In genomic region chr18:52244658-52245057, GRCh38 we compare ENCODE assay signal across 2 cellular contexts.
TF ChIP-seq lines count a peak whose summit lies in the region.

No MANE protein-coding gene starts in this region.

TF ChIP-seq in HepG2, 621 proteins besides CTCF, POLR2A, EP300 and RAD21 (continued from another document):
- TF ChIP-seq RFX3 (CRISPR knock-in tag; IDR thresholded peaks at IDR 0.05), result no peak
- TF ChIP-seq MAFF (IDR thresholded peaks at IDR 0.05; ENCODE audit: low read depth, low read length), result peak; percentile 56

TF ChIP-seq in A549, 52 proteins besides CTCF, POLR2A, EP300 and RAD21:
- TF ChIP-seq, protein P1, sequence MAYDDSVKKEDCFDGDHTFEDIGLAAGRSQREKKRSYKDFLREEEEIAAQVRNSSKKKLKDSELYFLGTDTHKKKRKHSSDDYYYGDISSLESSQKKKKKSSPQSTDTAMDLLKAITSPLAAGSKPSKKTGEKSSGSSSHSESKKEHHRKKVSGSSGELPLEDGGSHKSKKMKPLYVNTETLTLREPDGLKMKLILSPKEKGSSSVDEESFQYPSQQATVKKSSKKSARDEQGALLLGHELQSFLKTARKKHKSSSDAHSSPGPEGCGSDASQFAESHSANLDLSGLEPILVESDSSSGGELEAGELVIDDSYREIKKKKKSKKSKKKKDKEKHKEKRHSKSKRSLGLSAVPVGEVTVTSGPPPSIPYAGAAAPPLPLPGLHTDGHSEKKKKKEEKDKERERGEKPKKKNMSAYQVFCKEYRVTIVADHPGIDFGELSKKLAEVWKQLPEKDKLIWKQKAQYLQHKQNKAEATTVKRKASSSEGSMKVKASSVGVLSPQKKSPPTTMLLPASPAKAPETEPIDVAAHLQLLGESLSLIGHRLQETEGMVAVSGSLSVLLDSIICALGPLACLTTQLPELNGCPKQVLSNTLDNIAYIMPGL (CRISPR knock-in tag; IDR thresholded peaks at IDR 0.05; ENCODE audit: borderline replicate concordance), result no peak
- TF ChIP-seq ZNF302 (CRISPR knock-in tag; IDR thresholded peaks at IDR 0.05) (no peak), HOXB5 (CRISPR knock-in tag; IDR thresholded peaks at IDR 0.05) (no peak), FOSL2 (IDR thresholded peaks at IDR 0.05) (no peak), FOSL2 (CRISPR knock-in tag; IDR thresholded peaks at IDR 0.05) (no peak), KDM5A (IDR thresholded peaks at IDR 0.05) (no peak), EHMT2 (IDR thresholded peaks at IDR 0.05; ENCODE audit: low read depth) (no peak), MAFK (IDR thresholded peaks at IDR 0.05; ENCODE audit: partially characterized antibody) (peak; percentile 47)
